10 cellular contexts compared by ENCODE assay signal in genomic region chr11:63560506-63561179, GRCh38. TPM values are rescaled to one million over a fixed set of nuclear protein-coding genes. Genes with fewer than 3 reads are reported as not detected.
A peak's percentile ranks its signal among the peaks of the same experiment; 100 is the strongest.
DNase-seq lines count a peak whose midpoint lies in the region; ATAC-seq lines count a peak whose summit lies in the region.
"Had no signal": no experiment of that assay in that cellular context is flagged by ENCODE, and none has a peak within 500 bp of the region (broad histone marks: within the 10 kb centered on the region; RNA-seq: fewer than 3 reads in every experiment).

No MANE protein-coding gene starts in this region.

- H3K27ac ChIP-seq in epithelial cell of prostate: peak overlapping the region; percentile 53

- no peak for ATAC-seq in HG03139 (IDR thresholded peaks at IDR 0.05; ENCODE audit: unreplicated experiment)

- no peaks in the 10 kb centered on the region for H3K27me3 ChIP-seq in MG63

- no peaks in the 10 kb centered on the region for H3K9me3 ChIP-seq in MG63

- DNase-seq in Daoy (ENCODE audit: low read depth) (peak; percentile 52), MG63 (peak; percentile 76), epithelial cell of prostate (ENCODE audit: low read depth, low spot score) (no peak), renal cortical epithelial cell (ENCODE audit: low read depth) (peak; percentile 72), posterior vena cava (ENCODE audit: low spot score) (no peak), inferior parietal cortex (ENCODE audit: extremely low spot score) (no peak)
- DNase-seq: occipital lobe had no signal

- no peaks in the 10 kb centered on the region for H3K36me3 ChIP-seq in MG63

- intact Hi-C loops in posterior vena cava (cut with DNase I): no loop called here

- H3K4me3 ChIP-seq in MG63: no peak overlapping the region
- H3K4me3 ChIP-seq: coronary artery had no signal

RNA-seq across cellular contexts. Expression of gene PLAAT2, which starts 2.5 kb away (rescaled TPM):
- total RNA-seq in Daoy (2014; rRNA removed; shearing (Covaris generic)): 4.1 TPM in 1 of 2 replicates, not detected in the other
- total RNA-seq in MG63 (2014; rRNA removed; shearing (Covaris generic); ENCODE audit: low replicate concordance): not detected in 2 replicates
- total RNA-seq in renal cortical epithelial cell (not detected in 2 replicates), posterior vena cava (not detected)
- total RNA-seq: occipital lobe had no signal

RNA-seq across cellular contexts. Expression of gene PLAAT4, which starts 24.0 kb away (rescaled TPM):
- 18.3 and 29.6 TPM in 2 replicates for total RNA-seq in Daoy (2014; rRNA removed; shearing (Covaris generic))
- 33.9 and 56.1 TPM in 2 replicates for total RNA-seq in MG63 (2014; rRNA removed; shearing (Covaris generic); ENCODE audit: low replicate concordance)
- total RNA-seq in renal cortical epithelial cell (36.4 and 83.2 TPM in 2 replicates), posterior vena cava (10 to 100 TPM; 11.5 to 19.3 TPM)

RNA-seq across cellular contexts. Expression of gene PLAAT3, which starts 53.6 kb away (rescaled TPM):
- total RNA-seq in Daoy (2014; rRNA removed; shearing (Covaris generic)): 24.3 and 30.3 TPM in 2 replicates
- total RNA-seq in MG63 (2014; rRNA removed; shearing (Covaris generic); ENCODE audit: low replicate concordance): 13.6 and 28.8 TPM in 2 replicates
- total RNA-seq in renal cortical epithelial cell (50.6 and 63.9 TPM in 2 replicates), posterior vena cava (10 to 100 TPM; 31.8 to 42.4 TPM)

RNA-seq across cellular contexts. Expression of gene LGALS12, which starts 54.8 kb away (rescaled TPM):
- total RNA-seq in Daoy (2014; rRNA removed; shearing (Covaris generic)): not detected in 2 replicates
- 1.5 and 2.0 TPM in 2 replicates for total RNA-seq in MG63 (2014; rRNA removed; shearing (Covaris generic); ENCODE audit: low replicate concordance)
- total RNA-seq in renal cortical epithelial cell (not detected in 2 replicates), posterior vena cava (1 to 10 TPM in 1 of 2 donors, under 1 TPM in 1; 0.90 to 1.1 TPM)
- total RNA-seq: activated CD8-positive, alpha-beta memory T cell treated with anti-CD3 and anti-CD28 coated beads for 36 hours; occipital lobe had no signal

Comparison
In these comparisons a context has a peak if more than half of its experiments do, and no peak if none do; other contexts are left out.
1. DNase-seq: peak in Daoy (single experiment), MG63 (single experiment) and renal cortical epithelial cell (single experiment); none in epithelial cell of prostate (single experiment), posterior vena cava (single experiment) and inferior parietal cortex (single experiment).